ENCODE assay signal across 17 cellular contexts in the genomic region with DNA sequence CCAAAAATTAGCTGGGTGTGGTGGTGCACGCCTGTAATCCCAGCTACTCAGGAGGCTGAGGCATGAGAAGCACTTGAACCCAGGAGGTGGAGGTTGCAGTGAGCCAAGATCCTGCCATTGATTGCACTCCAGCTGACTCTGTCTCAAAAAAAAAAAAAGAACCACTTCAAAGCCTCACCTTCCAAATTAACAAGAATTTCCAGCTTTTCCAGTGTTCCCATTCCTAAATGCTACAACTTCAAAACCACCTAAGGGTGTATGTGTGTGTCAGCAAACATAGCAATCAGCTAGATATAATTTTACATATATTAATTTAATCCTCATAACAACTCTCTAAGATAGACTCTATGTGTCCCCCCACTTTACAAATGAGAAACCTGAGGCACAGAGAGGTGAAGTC.
DNase-seq lines count a peak whose midpoint lies in the region; ATAC-seq and TF ChIP-seq lines count a peak whose summit lies in the region.
"Had no signal": no experiment of that assay in that cellular context is flagged by ENCODE, and none has a peak within 500 bp of the region (broad histone marks: within the 10 kb centered on the region; RNA-seq: fewer than 3 reads in every experiment).

No MANE protein-coding gene starts in this region.

- peaks cover 3 to 32% (median 3%) of the 10 kb centered on the region in 3 donors for H3K4me1 ChIP-seq in gastroesophageal sphincter
- peaks cover 0 to 32% (median 24%) of the 10 kb centered on the region in 4 donors for H3K4me1 ChIP-seq in sigmoid colon
- H3K4me1 ChIP-seq in aorta (ENCODE audit: control insufficient read depth in 1 of 2, insufficient read depth in 2 of 2, low read length in 2 of 2) = no peaks in the 10 kb centered on the region
- H3K4me1 ChIP-seq in mucosa of descending colon (ENCODE audit: low read depth) = no peaks in the 10 kb centered on the region
- H3K4me1 ChIP-seq: HAP-1 had no signal

- no peaks in the 10 kb centered on the region for H3K27me3 ChIP-seq in WERI-Rb-1 (ENCODE audit: insufficient read depth, low read depth, severe bottlenecking)
- no peaks in the 10 kb centered on the region for H3K27me3 ChIP-seq in gastroesophageal sphincter
- no peaks in the 10 kb centered on the region for H3K27me3 ChIP-seq in sigmoid colon
- no peaks in the 10 kb centered on the region for H3K27me3 ChIP-seq in aorta (ENCODE audit: control insufficient read depth in 1 of 2, insufficient read depth in 2 of 2, low read length in 1 of 2)
- H3K27me3 ChIP-seq: BLaER1 treated with 17β-estradiol and CSF1 and Interleukin-3, amounts not matched to agents 10 nM and 100 nM had no signal

- H3K9me3 ChIP-seq in WERI-Rb-1 (ENCODE audit: severe bottlenecking) = no peaks in the 10 kb centered on the region
- H3K9me3 ChIP-seq in gastroesophageal sphincter = no peaks in the 10 kb centered on the region
- H3K9me3 ChIP-seq in sigmoid colon = no peaks in the 10 kb centered on the region
- no peaks in the 10 kb centered on the region for H3K9me3 ChIP-seq in aorta (ENCODE audit: control insufficient read depth, low read length)
- H3K9me3 ChIP-seq in mucosa of descending colon = no peaks in the 10 kb centered on the region
- H3K9me3 ChIP-seq: BLaER1 treated with 17β-estradiol and CSF1 and Interleukin-3, amounts not matched to agents 10 nM and 100 nM; HAP-1 had no signal

- ATAC-seq in gastroesophageal sphincter (no peak), aorta (ENCODE audit: low FRiP score) (no peak), mucosa of descending colon (no peak)

- DNase-seq in WERI-Rb-1 (no peak), sigmoid colon (no peak), RPMI8226 (no peak), aorta (no peak), mucosa of descending colon (no peak), cerebellar cortex (ENCODE audit: low spot score) (no peak)
- DNase-seq: CD4-positive, CD25-positive, alpha-beta regulatory T cell; CD8-positive, alpha-beta memory T cell; COR-L47; DMS 273 treated with DMSO at 0.1 percent for 48 hours; DMS53; DND-41; EL; GM23248 had no signal

- 60 to 100% methylated on average over 1 of the region's 1 CpG for WGBS in gastroesophageal sphincter (ENCODE audit: low coverage in 1 of 2), 2 donors
- 92 to 94% methylated on average over 1 of the region's 1 CpG for WGBS in sigmoid colon, 2 donors
- WGBS in aorta, 2 donors = 97 to 100% methylated on average over 1 of the region's 1 CpG

- H3K27ac ChIP-seq in WERI-Rb-1 (peak overlapping the region; percentile 96), gastroesophageal sphincter (peak overlapping the region in 3 of 4 donors; percentile 64 to 67 (median 65)), sigmoid colon (peak overlapping the region; percentile 65 to 75 (median 70)), aorta (ENCODE audit: low read depth in 1 of 2, low read length in 2 of 2) (no peak overlapping the region)
- H3K27ac ChIP-seq: BLaER1 treated with 17β-estradiol and CSF1 and Interleukin-3, amounts not matched to agents 10 nM and 100 nM; GM23248 had no signal

- TF ChIP-seq POLR2A in gastroesophageal sphincter (IDR thresholded peaks at IDR 0.05) (no peak), sigmoid colon (IDR thresholded peaks at IDR 0.05) (no peak)

- H3K4me3 ChIP-seq in WERI-Rb-1 (ENCODE audit: low read depth, low read length) (no peak overlapping the region), gastroesophageal sphincter (no peak overlapping the region), sigmoid colon (no peak overlapping the region), aorta (ENCODE audit: low read length in 2 of 2) (no peak overlapping the region), mucosa of descending colon (no peak overlapping the region)
- H3K4me3 ChIP-seq: BLaER1 treated with 17β-estradiol and CSF1 and Interleukin-3, amounts not matched to agents 10 nM and 100 nM; GM23248; HAP-1 had no signal

- intact Hi-C loops in sigmoid colon (cut with DNase I) = no loop called here
- intact Hi-C loops in aorta (cut with DNase I) = no loop called here
- intact Hi-C loops in mucosa of descending colon (cut with DNase I, micrococcal nuclease) = no loop called here

- no peak for TF ChIP-seq CTCF in WERI-Rb-1 (IDR thresholded peaks at IDR 0.05; ENCODE audit: low read depth, low read length)
- TF ChIP-seq CTCF in gastroesophageal sphincter (IDR thresholded peaks at IDR 0.05) = no peak
- no peak for TF ChIP-seq CTCF in sigmoid colon (IDR thresholded peaks at IDR 0.05)
- TF ChIP-seq CTCF in mucosa of descending colon (IDR thresholded peaks at IDR 0.05) = no peak

- TF ChIP-seq EP300 in gastroesophageal sphincter (IDR thresholded peaks at IDR 0.05) (no peak), sigmoid colon (IDR thresholded peaks at IDR 0.05) (no peak)

- H3K36me3 ChIP-seq in WERI-Rb-1 = no peaks in the 10 kb centered on the region
- H3K36me3 ChIP-seq in gastroesophageal sphincter = no peaks in the 10 kb centered on the region
- H3K36me3 ChIP-seq in sigmoid colon = no peaks in the 10 kb centered on the region
- peaks cover 0 to 2% of the 10 kb centered on the region in 2 donors for H3K36me3 ChIP-seq in aorta (ENCODE audit: control insufficient read depth in 1 of 2, insufficient read depth in 2 of 2, low read length in 1 of 2)
- H3K36me3 ChIP-seq in mucosa of descending colon (ENCODE audit: low read depth) = no peaks in the 10 kb centered on the region
- H3K36me3 ChIP-seq: BLaER1 treated with 17β-estradiol and CSF1 and Interleukin-3, amounts not matched to agents 10 nM and 100 nM; HAP-1 had no signal

Comparison
In these comparisons a context has a peak if more than half of its experiments do, and no peak if none do; other contexts are left out.
1. H3K27ac ChIP-seq: peak in WERI-Rb-1 (single experiment), gastroesophageal sphincter (3 of 4) and sigmoid colon (4 of 4); none in aorta (0 of 2).